In the genomic region with DNA sequence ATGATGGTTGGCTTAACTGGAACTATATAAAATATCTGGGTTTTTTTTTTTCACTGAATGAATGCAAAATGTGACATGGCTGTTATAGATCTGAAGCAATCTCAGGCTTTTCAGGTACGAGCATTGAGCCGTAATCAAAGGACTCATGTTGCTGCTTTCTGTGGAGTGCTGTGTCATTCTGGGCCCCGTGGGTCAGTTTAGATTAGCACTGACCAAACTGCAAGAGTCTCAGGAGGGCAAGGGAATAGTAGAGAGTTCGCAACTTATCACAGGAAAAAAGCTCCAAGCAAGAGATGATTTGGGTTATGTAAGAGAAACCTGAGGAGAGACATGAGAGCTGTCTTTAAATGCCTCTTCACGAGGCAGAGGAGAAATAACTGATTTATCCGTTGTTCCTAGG, we compare ENCODE assay signal across 1 cellular context.
TF ChIP-seq lines count a peak whose summit lies in the region.

No MANE protein-coding gene starts in this region.

TF ChIP-seq in IMR-90, 13 proteins besides CTCF, POLR2A, EP300 and RAD21 (continued from another document):
- TF ChIP-seq CEBPB (IDR thresholded peaks at IDR 0.05; ENCODE audit: low read depth, low read length) = no peak
- TF ChIP-seq NFE2L2 (IDR thresholded peaks at IDR 0.05; ENCODE audit: low read depth, low read length) = no peak
- TF ChIP-seq SMC3 (IDR thresholded peaks at IDR 0.05; ENCODE audit: low read depth, low read length) = no peak
- TF ChIP-seq RCOR1 (IDR thresholded peaks at IDR 0.05; ENCODE audit: insufficient replicate concordance, low read length) = no peak
- no peak for TF ChIP-seq MAZ (IDR thresholded peaks at IDR 0.05; ENCODE audit: borderline replicate concordance, low read depth, low read length)
- TF ChIP-seq CHD1 (IDR thresholded peaks at IDR 0.05; ENCODE audit: low read depth, low read length) = no peak
- TF ChIP-seq FOS (IDR thresholded peaks at IDR 0.05; ENCODE audit: low read depth, low read length) = no peak
- TF ChIP-seq BHLHE40 (IDR thresholded peaks at IDR 0.05; ENCODE audit: low read depth, low read length) = no peak
- TF ChIP-seq, protein P1, sequence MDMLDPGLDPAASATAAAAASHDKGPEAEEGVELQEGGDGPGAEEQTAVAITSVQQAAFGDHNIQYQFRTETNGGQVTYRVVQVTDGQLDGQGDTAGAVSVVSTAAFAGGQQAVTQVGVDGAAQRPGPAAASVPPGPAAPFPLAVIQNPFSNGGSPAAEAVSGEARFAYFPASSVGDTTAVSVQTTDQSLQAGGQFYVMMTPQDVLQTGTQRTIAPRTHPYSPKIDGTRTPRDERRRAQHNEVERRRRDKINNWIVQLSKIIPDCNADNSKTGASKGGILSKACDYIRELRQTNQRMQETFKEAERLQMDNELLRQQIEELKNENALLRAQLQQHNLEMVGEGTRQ (IDR thresholded peaks at IDR 0.05; ENCODE audit: low read depth, low read length) = no peak
- TF ChIP-seq, protein P2, sequence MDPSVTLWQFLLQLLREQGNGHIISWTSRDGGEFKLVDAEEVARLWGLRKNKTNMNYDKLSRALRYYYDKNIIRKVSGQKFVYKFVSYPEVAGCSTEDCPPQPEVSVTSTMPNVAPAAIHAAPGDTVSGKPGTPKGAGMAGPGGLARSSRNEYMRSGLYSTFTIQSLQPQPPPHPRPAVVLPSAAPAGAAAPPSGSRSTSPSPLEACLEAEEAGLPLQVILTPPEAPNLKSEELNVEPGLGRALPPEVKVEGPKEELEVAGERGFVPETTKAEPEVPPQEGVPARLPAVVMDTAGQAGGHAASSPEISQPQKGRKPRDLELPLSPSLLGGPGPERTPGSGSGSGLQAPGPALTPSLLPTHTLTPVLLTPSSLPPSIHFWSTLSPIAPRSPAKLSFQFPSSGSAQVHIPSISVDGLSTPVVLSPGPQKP (IDR thresholded peaks at IDR 0.05; ENCODE audit: borderline replicate concordance, low read depth, low read length) = no peak
- TF ChIP-seq MAFK (IDR thresholded peaks at IDR 0.05; ENCODE audit: low read depth, low read length) = no peak
